In genomic region chr11:74403607-74404006, GRCh38 we compare ENCODE assay signal across 19 cellular contexts. TPM values are rescaled to one million over a fixed set of nuclear protein-coding genes. Genes with fewer than 3 reads are reported as not detected.
A peak's percentile ranks its signal among the peaks of the same experiment; 100 is the strongest.
DNase-seq lines count a peak whose midpoint lies in the region; ATAC-seq, FAIRE-seq and TF ChIP-seq lines count a peak whose summit lies in the region.
"Had no signal": no experiment of that assay in that cellular context is flagged by ENCODE, and none has a peak within 500 bp of the region (broad histone marks: within the 10 kb centered on the region; RNA-seq: fewer than 3 reads in every experiment).

No MANE protein-coding gene starts in this region.

- H2AFZ ChIP-seq in astrocyte (ENCODE audit: low read depth, low read length) (peak overlapping the region; percentile 59), Karpas-422 (ENCODE audit: low read length) (no peak overlapping the region)
- H2AFZ ChIP-seq: GM23248 had no signal

- H3K4me1 ChIP-seq in astrocyte (ENCODE audit: insufficient read depth, low read length) = peaks cover 4% of the 10 kb centered on the region
- H3K4me1 ChIP-seq in skeletal muscle tissue (ENCODE audit: control insufficient read depth in 3 of 3, insufficient read depth in 3 of 3, low read length in 3 of 3) = peaks cover 0 to 3% (median 0%) of the 10 kb centered on the region in 3 donors
- H3K4me1 ChIP-seq in Karpas-422 (ENCODE audit: low read length) = peaks cover 5% of the 10 kb centered on the region

- H3K9ac ChIP-seq in astrocyte (ENCODE audit: low read length) (no peak overlapping the region), skeletal muscle tissue (ENCODE audit: low read depth in 1 of 3, low read length in 3 of 3) (no peak overlapping the region), Karpas-422 (ENCODE audit: low read length) (no peak overlapping the region)
- H3K9ac ChIP-seq: GM23248 had no signal

- CTCF ChIA-PET in activated naive CD4-positive, alpha-beta T cell treated with anti-CD3 and anti-CD28 coated beads for 36 hours (lab: Charles Lee) = interaction anchor here (1.0 to 1.1 kb wide), 2 partner anchors 12 to 15 kb away, joined by 3 to 4 read pairs; no protein-coding TSS in a partner anchor

- TF ChIP-seq CTCF in astrocyte (IDR thresholded peaks at IDR 0.05; ENCODE audit: insufficient read depth, low read depth, low read length) (no peak), mesothelial cell of epicardium (IDR thresholded peaks at IDR 0.05; ENCODE audit: unreplicated experiment) (no peak)

- H3K27me3 ChIP-seq in astrocyte (ENCODE audit: insufficient read depth, low read length) (no peaks in the 10 kb centered on the region), skeletal muscle tissue (ENCODE audit: control insufficient read depth in 3 of 3, insufficient read depth in 3 of 3, low read length in 3 of 3) (peaks cover 0 to 4% (median 0%) of the 10 kb centered on the region in 3 donors), Karpas-422 (ENCODE audit: low read length) (no peaks in the 10 kb centered on the region)

- no peak overlapping the region for H3K27ac ChIP-seq in astrocyte (ENCODE audit: low read depth, low read length)
- H3K27ac ChIP-seq in skeletal muscle tissue (ENCODE audit: low read depth, low read length) = peak overlapping the region; percentile 32
- H3K27ac ChIP-seq in Karpas-422 (ENCODE audit: low read length) = no peak overlapping the region
- H3K27ac ChIP-seq: GM23248, HL-60 had no signal

- H4K20me1 ChIP-seq in astrocyte (ENCODE audit: insufficient read depth, low read length) (no peaks in the 10 kb centered on the region), Karpas-422 (ENCODE audit: insufficient read depth, low read depth, low read length) (no peaks in the 10 kb centered on the region)

- no peaks in the 10 kb centered on the region for H3K79me2 ChIP-seq in astrocyte (ENCODE audit: insufficient read depth, low read length)
- no peaks in the 10 kb centered on the region for H3K79me2 ChIP-seq in Karpas-422 (ENCODE audit: low read length)

- H3K36me3 Mint-ChIP-seq in activated naive CD4-positive, alpha-beta T cell treated with anti-CD3 and anti-CD28 coated beads, Interleukin-2, amount 50 U/mL, for 24 hours = no peaks in the 10 kb centered on the region
- H3K36me3 Mint-ChIP-seq in activated naive CD4-positive, alpha-beta T cell treated with anti-CD3 and anti-CD28 coated beads for 36 hours (ENCODE audit: low read depth) = no peaks in the 10 kb centered on the region
- H3K36me3 Mint-ChIP-seq in astrocyte (ENCODE audit: low read depth, unreplicated experiment) (no peaks in the 10 kb centered on the region), mesothelial cell of epicardium (no peaks in the 10 kb centered on the region)

- H3K9me3 ChIP-seq in astrocyte (ENCODE audit: insufficient read depth, low read depth, low read length) = no peaks in the 10 kb centered on the region
- no peaks in the 10 kb centered on the region for H3K9me3 ChIP-seq in skeletal muscle tissue (ENCODE audit: control insufficient read depth in 3 of 3, low read length in 3 of 3)
- H3K9me3 ChIP-seq in Karpas-422 (ENCODE audit: low read length) = no peaks in the 10 kb centered on the region

- no peak overlapping the region for H3K4me3 Mint-ChIP-seq in activated naive CD4-positive, alpha-beta T cell treated with anti-CD3 and anti-CD28 coated beads, Interleukin-2, amount 50 U/mL, for 24 hours
- H3K4me3 Mint-ChIP-seq in activated naive CD4-positive, alpha-beta T cell treated with anti-CD3 and anti-CD28 coated beads for 36 hours = no peak overlapping the region
- H3K4me3 Mint-ChIP-seq in astrocyte (ENCODE audit: unreplicated experiment) = no peak overlapping the region
- no peak overlapping the region for H3K4me3 Mint-ChIP-seq in mesothelial cell of epicardium
- H3K4me3 Mint-ChIP-seq: CD4-positive, alpha-beta T cell had no signal

- H3K27ac Mint-ChIP-seq in activated naive CD4-positive, alpha-beta T cell treated with anti-CD3 and anti-CD28 coated beads, Interleukin-2, amount 50 U/mL, for 24 hours = peak overlapping the region; percentile 41
- no peak overlapping the region for H3K27ac Mint-ChIP-seq in activated naive CD4-positive, alpha-beta T cell treated with anti-CD3 and anti-CD28 coated beads for 36 hours
- H3K27ac Mint-ChIP-seq in astrocyte (ENCODE audit: unreplicated experiment) (no peak overlapping the region), mesothelial cell of epicardium (peak overlapping the region; percentile 67)
- H3K27ac Mint-ChIP-seq: CD4-positive, alpha-beta T cell had no signal

- intact Hi-C loops in activated naive CD4-positive, alpha-beta T cell treated with anti-CD3 and anti-CD28 coated beads for 36 hours (cut with micrococcal nuclease) = no loop called here

- no peak for ATAC-seq in HG03432 (IDR thresholded peaks at IDR 0.05; ENCODE audit: unreplicated experiment)
- ATAC-seq in stimulated activated naive CD8-positive, alpha-beta T cell treated with anti-CD3 and anti-CD28 coated beads, Interleukin-15, Interleukin-2, amounts not matched to agents 100 U/mL and 50 U/mL, for 24 hours = no peak

- H3K36me3 ChIP-seq in astrocyte (ENCODE audit: insufficient read depth, low read length) (no peaks in the 10 kb centered on the region), skeletal muscle tissue (ENCODE audit: control insufficient read depth in 3 of 3, insufficient read depth in 3 of 3, low read length in 3 of 3) (no peaks in the 10 kb centered on the region), Karpas-422 (ENCODE audit: insufficient read depth, low read length) (no peaks in the 10 kb centered on the region)

- H3K4me1 Mint-ChIP-seq in activated naive CD4-positive, alpha-beta T cell treated with anti-CD3 and anti-CD28 coated beads, Interleukin-2, amount 50 U/mL, for 24 hours = peaks cover 14% of the 10 kb centered on the region
- peaks cover 22% of the 10 kb centered on the region for H3K4me1 Mint-ChIP-seq in activated naive CD4-positive, alpha-beta T cell treated with anti-CD3 and anti-CD28 coated beads for 36 hours (ENCODE audit: low read depth)
- H3K4me1 Mint-ChIP-seq in astrocyte (ENCODE audit: low read depth, unreplicated experiment) (no peaks in the 10 kb centered on the region), mesothelial cell of epicardium (peaks cover 17% of the 10 kb centered on the region)

- no peaks in the 10 kb centered on the region for H3K27me3 Mint-ChIP-seq in activated naive CD4-positive, alpha-beta T cell treated with anti-CD3 and anti-CD28 coated beads, Interleukin-2, amount 50 U/mL, for 24 hours
- H3K27me3 Mint-ChIP-seq in activated naive CD4-positive, alpha-beta T cell treated with anti-CD3 and anti-CD28 coated beads for 36 hours (ENCODE audit: low read depth) = peaks cover 3% of the 10 kb centered on the region
- H3K27me3 Mint-ChIP-seq in astrocyte (ENCODE audit: low read depth, unreplicated experiment) = no peaks in the 10 kb centered on the region
- H3K27me3 Mint-ChIP-seq in mesothelial cell of epicardium (ENCODE audit: low read depth) = peaks cover 6% of the 10 kb centered on the region
- H3K27me3 Mint-ChIP-seq: CD4-positive, alpha-beta T cell had no signal

- no peak for FAIRE-seq in astrocyte (lab: Jason Lieb, UNC)
- FAIRE-seq: G401.6, GM12891 had no signal

- DNase-seq in activated naive CD4-positive, alpha-beta T cell treated with anti-CD3 and anti-CD28 coated beads for 36 hours = no peak
- DNase-seq in astrocyte (ENCODE audit: low read depth) (no peak), mesothelial cell of epicardium (ENCODE audit: low spot score in 2 of 2, unreplicated experiment in 2 of 2) (no peak), Karpas-422 (no peak)
- no peak for DNase-seq in stimulated activated naive CD8-positive, alpha-beta T cell treated with anti-CD3 and anti-CD28 coated beads, Interleukin-15, Interleukin-2, amounts not matched to agents 100 U/mL and 50 U/mL, for 24 hours
- DNase-seq: 8988T; C1 segment of cervical spinal cord; Calu3; CD4-positive, alpha-beta T cell; DMS 273 treated with DMSO at 0.1 percent for 48 hours; EL; GM23248; H7 had no signal

- H3K4me2 ChIP-seq in astrocyte (ENCODE audit: low read length) = no peak overlapping the region
- H3K4me2 ChIP-seq in Karpas-422 (ENCODE audit: low read depth, low read length, poor library complexity, severe bottlenecking) = no peak overlapping the region

- H3K4me3 ChIP-seq in astrocyte (ENCODE audit: insufficient read depth, low read depth, low read length) (no peak overlapping the region), skeletal muscle tissue (ENCODE audit: low read length in 3 of 3) (no peak overlapping the region), Karpas-422 (ENCODE audit: low read length) (no peak overlapping the region)
- H3K4me3 ChIP-seq: GM23248 had no signal

- H3K9me3 Mint-ChIP-seq in activated naive CD4-positive, alpha-beta T cell treated with anti-CD3 and anti-CD28 coated beads, Interleukin-2, amount 50 U/mL, for 24 hours = no peaks in the 10 kb centered on the region
- H3K9me3 Mint-ChIP-seq in activated naive CD4-positive, alpha-beta T cell treated with anti-CD3 and anti-CD28 coated beads for 36 hours = no peaks in the 10 kb centered on the region
- no peaks in the 10 kb centered on the region for H3K9me3 Mint-ChIP-seq in astrocyte (ENCODE audit: unreplicated experiment)
- no peaks in the 10 kb centered on the region for H3K9me3 Mint-ChIP-seq in mesothelial cell of epicardium
- H3K9me3 Mint-ChIP-seq: CD4-positive, alpha-beta T cell had no signal

- no peaks in the 10 kb centered on the region for H3K9me2 ChIP-seq in Karpas-422 (replicated peaks; ENCODE audit: insufficient read depth, low read length)

RNA-seq across cellular contexts. Expression of gene PGM2L1, which starts 5.4 kb away (rescaled TPM):
- total RNA-seq in activated naive CD4-positive, alpha-beta T cell treated with anti-CD3 and anti-CD28 coated beads for 36 hours = 10 to 100 TPM; 11.9 to 13.4 TPM
- 41.0 and 43.6 TPM in 2 replicates for total RNA-seq in astrocyte
- 15.7 to 18.6 TPM (median 15.7 TPM) in 3 replicates for total RNA-seq in mesothelial cell of epicardium
- 5.2 TPM for total RNA-seq in skeletal muscle tissue
- 0.07 TPM in 1 of 2 replicates, not detected in the other for total RNA-seq in Karpas-422 (2014; rRNA removed; shearing (Covaris generic); ENCODE audit: low replicate concordance)

Comparison
In these comparisons a context has a peak if more than half of its experiments do, and no peak if none do; other contexts are left out.
1. H3K27ac Mint-ChIP-seq: peak in activated naive CD4-positive, alpha-beta T cell treated with anti-CD3 and anti-CD28 coated beads, Interleukin-2, amount 50 U/mL, for 24 hours (single experiment) and mesothelial cell of epicardium (single experiment); none in activated naive CD4-positive, alpha-beta T cell treated with anti-CD3 and anti-CD28 coated beads for 36 hours (single experiment) and astrocyte (single experiment).